Comparison of ENCODE assay signal across 20 cellular contexts in genomic region chr3:45041666-45042065, GRCh38. TPM values are rescaled to one million over a fixed set of nuclear protein-coding genes. Genes with fewer than 3 reads are reported as not detected.
A peak's percentile ranks its signal among the peaks of the same experiment; 100 is the strongest.
DNase-seq lines count a peak whose midpoint lies in the region; ATAC-seq, FAIRE-seq and TF ChIP-seq lines count a peak whose summit lies in the region.
"Had no signal": no experiment of that assay in that cellular context is flagged by ENCODE, and none has a peak within 500 bp of the region (broad histone marks: within the 10 kb centered on the region; RNA-seq: fewer than 3 reads in every experiment).

No MANE protein-coding gene starts in this region.

- no peak for TF ChIP-seq POLR2A in A549 (IDR thresholded peaks at IDR 0.05; ENCODE audit: low read length)

- TF ChIP-seq RAD21 in A549 (conservative IDR thresholded peaks at IDR 0.05 in 1 of 2, IDR thresholded peaks at IDR 0.05 in 1 of 2): no peak

- no peaks in the 10 kb centered on the region for H3K9me3 Mint-ChIP-seq in immature natural killer cell
- no peaks in the 10 kb centered on the region for H3K9me3 Mint-ChIP-seq in T-cell
- H3K9me3 Mint-ChIP-seq: endodermal cell; naive thymus-derived CD8-positive, alpha-beta T cell had no signal

- no peak for TF ChIP-seq EP300 in A549 (IDR thresholded peaks at IDR 0.05)

- H3K27me3 Mint-ChIP-seq in immature natural killer cell (ENCODE audit: low read depth in 3 of 3): peaks cover 0 to 9% (median 4%) of the 10 kb centered on the region in 3 donors
- peaks cover 6 to 8% of the 10 kb centered on the region in 2 donors for H3K27me3 Mint-ChIP-seq in T-cell

- WGBS in A549 (ENCODE audit: missing lambda C conversion rate): 93% methylated on average over 2 of the region's 2 CpGs

- H3K9me3 ChIP-seq in A549: no peaks in the 10 kb centered on the region
- H3K9me3 ChIP-seq in DND-41 (ENCODE audit: insufficient read depth, low read length, severe bottlenecking): no peaks in the 10 kb centered on the region
- H3K9me3 ChIP-seq in OCI-LY3 (ENCODE audit: insufficient read depth, low read length): no peaks in the 10 kb centered on the region
- H3K9me3 ChIP-seq: pancreas, sigmoid colon had no signal

- H3K36me3 Mint-ChIP-seq in immature natural killer cell (no peaks in the 10 kb centered on the region), T-cell (no peaks in the 10 kb centered on the region)
- H3K36me3 Mint-ChIP-seq: naive thymus-derived CD8-positive, alpha-beta T cell had no signal

- no peaks in the 10 kb centered on the region for H3K79me2 ChIP-seq in DND-41 (ENCODE audit: insufficient read depth, low read length)
- H3K79me2 ChIP-seq in OCI-LY3 (ENCODE audit: low read length): no peaks in the 10 kb centered on the region

- H3K27ac Mint-ChIP-seq in immature natural killer cell: peak overlapping the region in 1 of 6 donors; percentile 36
- H3K27ac Mint-ChIP-seq in T-cell: peak overlapping the region in 1 of 2 donors; percentile 12
- H3K27ac Mint-ChIP-seq: endodermal cell had no signal

- no peak for ATAC-seq in A549
- ATAC-seq in DND-41 (ENCODE audit: insufficient read depth, low read depth): peak; percentile 71
- ATAC-seq in T-cell (replicated peaks in 1 of 4): no peak
- ATAC-seq: left colon; naive thymus-derived CD8-positive, alpha-beta T cell; pancreas had no signal

- H4K20me1 ChIP-seq in DND-41 (ENCODE audit: insufficient read depth, low read length): no peaks in the 10 kb centered on the region
- no peaks in the 10 kb centered on the region for H4K20me1 ChIP-seq in OCI-LY3 (ENCODE audit: insufficient read depth, low read length)

- no peak for FAIRE-seq in A549 (lab: Jason Lieb, UNC)
- FAIRE-seq: pancreas had no signal

- no peaks in the 10 kb centered on the region for H3K36me3 ChIP-seq in DND-41 (ENCODE audit: insufficient read depth, low read length)
- H3K36me3 ChIP-seq in OCI-LY3 (replicated peaks; ENCODE audit: low read depth, low read length): no peaks in the 10 kb centered on the region
- H3K36me3 ChIP-seq: brain microvascular endothelial cell, pancreas, sigmoid colon had no signal

- POLR2A ChIA-PET in A549 (lab: Yijun Ruan, JAX): interaction anchor here (1.2 to 1.6 kb wide), 2 partner anchors 82 to 169 kb away, joined by 3 to 5 read pairs; no protein-coding TSS in a partner anchor
- POLR2A ChIA-PET in T-cell (lab: Charles Lee): no interaction called here

- H3K4me1 Mint-ChIP-seq in immature natural killer cell: peaks cover 28 to 36% of the 10 kb centered on the region in 2 donors
- H3K4me1 Mint-ChIP-seq in T-cell: peaks cover 22 to 30% (median 27%) of the 10 kb centered on the region in 3 donors
- H3K4me1 Mint-ChIP-seq: endodermal cell had no signal

- TF ChIP-seq CTCF in A549 (IDR thresholded peaks at IDR 0.05) (no peak), DND-41 (IDR thresholded peaks at IDR 0.05; ENCODE audit: borderline replicate concordance, extremely low read depth, low read length, poor library complexity, severe bottlenecking) (no peak), OCI-LY3 (IDR thresholded peaks at IDR 0.05; ENCODE audit: low read depth, low read length) (no peak)

- H3K4me2 ChIP-seq in A549 (no peak overlapping the region), DND-41 (ENCODE audit: insufficient read depth, low read length) (no peak overlapping the region), OCI-LY3 (ENCODE audit: low read length) (peak overlapping the region; percentile 29; the same call in 1 of the 2 replicates)

- H3K4me1 ChIP-seq in A549 (peaks cover 15% of the 10 kb centered on the region; the same call in 1 of the 3 replicates), DND-41 (ENCODE audit: insufficient read depth, low read length) (peaks cover 26% of the 10 kb centered on the region), OCI-LY3 (ENCODE audit: low read length) (peaks cover 51% of the 10 kb centered on the region)

- H3K4me3 Mint-ChIP-seq in immature natural killer cell (peak overlapping the region in 2 of 5 donors; percentile 9 to 15), T-cell (no peak overlapping the region)
- H3K4me3 Mint-ChIP-seq: endodermal cell; naive thymus-derived CD8-positive, alpha-beta T cell had no signal

- no peak for DNase-seq in A549 (ENCODE audit: low read depth in 1 of 2, low spot score in 1 of 2)
- DNase-seq in DND-41: peak; percentile 59
- DNase-seq in immature natural killer cell: peak; percentile 23 to 46 (median 36)
- DNase-seq in DMS 273 treated with DMSO at 0.1 percent for 48 hours (lab: John Stamatoyannopoulos, UW): no peak
- DNase-seq in T-cell: no peak
- DNase-seq in stimulated activated CD4-positive, alpha-beta T cell treated with anti-CD3 and anti-CD28 coated beads, Interleukin-4, amount 100 ng/mL, for 4 hours: no peak
- DNase-seq: activated CD4-positive, alpha-beta T cell treated with anti-CD3 and anti-CD28 coated beads, Interleukin-2, amount 50 U/mL, for 1 hour; brain microvascular endothelial cell; DMS79; endodermal cell; left colon; naive thymus-derived CD8-positive, alpha-beta T cell; NCI-H1417 treated with DMSO at 0.1 percent for 48 hours; NCI-H524; pancreas; SHP77; sigmoid colon; SW 1271 had no signal

- H3K27ac ChIP-seq in A549: peak overlapping the region; percentile 50 to 75; a peak in 4 of 6 replicates
- peak overlapping the region; percentile 52 for H3K27ac ChIP-seq in DND-41 (ENCODE audit: low read length)
- H3K27ac ChIP-seq in OCI-LY3 (ENCODE audit: low read length): no peak overlapping the region
- H3K27ac ChIP-seq: brain microvascular endothelial cell, pancreas had no signal

- CTCF ChIA-PET in A549 (lab: Yijun Ruan, JAX): interaction anchor here (0.6 to 16.3 kb wide), 28 partner anchors 9 to 1037 kb away, joined by 3 to 339 read pairs (median 6); partner anchors contain the start of genes LZTFL1 and TMEM158
- CTCF ChIA-PET in T-cell (lab: Charles Lee): interaction anchor here (0.7 to 6.4 kb wide), 12 partner anchors 9 to 615 kb away, joined by 3 to 119 read pairs (median 5); no protein-coding TSS in a partner anchor

- no peak overlapping the region for H2AFZ ChIP-seq in DND-41 (ENCODE audit: low read depth, low read length)
- H2AFZ ChIP-seq in OCI-LY3 (ENCODE audit: low read depth, low read length): no peak overlapping the region

- no peak overlapping the region for H3K9ac ChIP-seq in DND-41 (ENCODE audit: low read depth, low read length)
- no peak overlapping the region for H3K9ac ChIP-seq in OCI-LY3 (ENCODE audit: low read length)

- H3K4me3 ChIP-seq in A549: no peak overlapping the region
- no peak overlapping the region for H3K4me3 ChIP-seq in DND-41 (ENCODE audit: low read depth in 1 of 2, low read length in 2 of 2)
- H3K4me3 ChIP-seq in OCI-LY3 (ENCODE audit: low read length): no peak overlapping the region
- H3K4me3 ChIP-seq: pancreas, sigmoid colon had no signal

- H3K27me3 ChIP-seq in DND-41 (ENCODE audit: insufficient read depth, low read length, poor library complexity) (no peaks in the 10 kb centered on the region), OCI-LY3 (ENCODE audit: low read depth, low read length) (peaks cover 9% of the 10 kb centered on the region)
- H3K27me3 ChIP-seq: brain microvascular endothelial cell, pancreas, sigmoid colon had no signal

TF ChIP-seq in A549, 52 proteins besides CTCF, POLR2A, EP300 and RAD21 (continues in another document):
- TF ChIP-seq MAX (IDR thresholded peaks at IDR 0.05) (no peak), E2F6 (IDR thresholded peaks at IDR 0.05; ENCODE audit: borderline replicate concordance, low read depth) (no peak), REST (IDR thresholded peaks at IDR 0.05) (no peak), ESRRA (IDR thresholded peaks at IDR 0.05; ENCODE audit: borderline replicate concordance, low read length) (no peak), POLR2AphosphoS2 (conservative IDR thresholded peaks at IDR 0.05; ENCODE audit: low read length) (no peak), CBX8 (IDR thresholded peaks at IDR 0.05) (no peak), KDM5A (IDR thresholded peaks at IDR 0.05) (no peak), FOSB (CRISPR knock-in tag; IDR thresholded peaks at IDR 0.05) (no peak), SMC3 (IDR thresholded peaks at IDR 0.05) (no peak)

RNA-seq across cellular contexts. Expression of gene CLEC3B, which starts 15.6 kb away (rescaled TPM):
- polyA plus RNA-seq in A549 (2011; rRNA removed): not detected in 2 replicates
- 0.07 and 0.08 TPM in 2 replicates for polyA plus RNA-seq in A549 (2012; cell fraction: cytosol; rRNA removed)
- polyA plus RNA-seq in A549 (2012; cell fraction: nucleus; rRNA removed): 0.53 and 1.3 TPM in 2 replicates
- not detected in 3 replicates for polyA plus RNA-seq in A549 (2017; fragmentation: RNase III; extraction: RNeasy Plus Mini Kit Qiagen cat#74134 plus additional on column Dnase treatment)
- not detected in 2 replicates for polyA minus RNA-seq in A549 (2011; rRNA and poly(A)+ RNA removed)
- polyA plus RNA-seq in immature natural killer cell: 1 to 10 TPM; 1.7 to 7.6 (median 2.0) TPM
- total RNA-seq in T-cell: 1 to 10 TPM in 2 of 5 donors, under 1 TPM in 3; 0.55 to 1.6 (median 0.66) TPM
- total RNA-seq: endodermal cell, glomerular endothelial cell had no signal
- polyA plus RNA-seq: naive thymus-derived CD8-positive, alpha-beta T cell had no signal

Comparison
In these comparisons a context has a peak if more than half of its experiments do, and no peak if none do; other contexts are left out.
1. DNase-seq: peak in DND-41 (single experiment) and immature natural killer cell (3 of 3); none in A549 (0 of 2), DMS 273 treated with DMSO at 0.1 percent for 48 hours (single experiment), T-cell (0 of 34) and stimulated activated CD4-positive, alpha-beta T cell treated with anti-CD3 and anti-CD28 coated beads, Interleukin-4, amount 100 ng/mL, for 4 hours (0 of 2).